14 cellular contexts compared by ENCODE assay signal in the genomic region with DNA sequence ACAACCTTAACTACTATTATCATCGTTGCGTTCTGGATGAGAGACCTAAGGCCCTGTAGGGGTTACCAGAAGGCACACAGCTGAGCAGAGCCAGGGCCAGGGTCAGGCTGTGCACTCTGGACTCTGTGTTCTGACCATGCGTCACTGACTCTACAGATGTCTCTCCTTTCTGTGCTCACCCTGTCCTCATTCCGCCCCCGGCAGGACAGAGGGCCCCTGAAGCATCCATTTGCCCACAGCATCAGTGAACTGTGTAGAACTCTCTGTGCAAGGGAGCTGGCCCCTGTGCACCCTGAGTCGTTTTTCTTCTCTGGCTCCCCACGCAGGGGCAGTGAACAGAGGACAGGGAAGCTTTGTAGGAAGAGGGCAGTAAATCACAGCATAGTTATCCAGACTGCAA. TPM values are rescaled to one million over a fixed set of nuclear protein-coding genes. Genes with fewer than 3 reads are reported as not detected.
DNase-seq lines count a peak whose midpoint lies in the region; ATAC-seq and TF ChIP-seq lines count a peak whose summit lies in the region.
"Had no signal": no experiment of that assay in that cellular context is flagged by ENCODE, and none has a peak within 500 bp of the region (broad histone marks: within the 10 kb centered on the region; RNA-seq: fewer than 3 reads in every experiment).

No MANE protein-coding gene starts in this region.

- H3K4me3 ChIP-seq in MM.1S (ENCODE audit: low read length): no peak overlapping the region

- H3K36me3 Mint-ChIP-seq in activated naive CD4-positive, alpha-beta T cell treated with anti-CD3 and anti-CD28 coated beads, Interleukin-2, amount 10 ng/mL, durations not matched to agents 7 days and 5 days: peaks cover 3% of the 10 kb centered on the region
- no peaks in the 10 kb centered on the region for H3K36me3 Mint-ChIP-seq in activated naive CD4-positive, alpha-beta T cell treated with anti-CD3 and anti-CD28 coated beads, Interleukin-2, amount 50 U/mL, for 72 hours
- no peaks in the 10 kb centered on the region for H3K36me3 Mint-ChIP-seq in T-helper 17 cell (ENCODE audit: low read depth)
- H3K36me3 Mint-ChIP-seq in glutamatergic neuron (ENCODE audit: unreplicated experiment): no peaks in the 10 kb centered on the region

- no peak overlapping the region for H3K4me2 ChIP-seq in MM.1S (ENCODE audit: low read depth, low read length)

- no peaks in the 10 kb centered on the region for H3K9me2 ChIP-seq in MM.1S (replicated peaks; ENCODE audit: insufficient read depth, low read length)

- ATAC-seq in activated naive CD4-positive, alpha-beta T cell treated with anti-CD3 and anti-CD28 coated beads, Interleukin-2, amount 50 U/mL, for 72 hours: no peak
- ATAC-seq in T-helper 17 cell: no peak
- ATAC-seq in stimulated activated naive CD8-positive, alpha-beta T cell treated with anti-CD3 and anti-CD28 coated beads, Interleukin-15, amount 100 ng/mL, for 72 hours: no peak

- H3F3A ChIP-seq in MM.1S (ENCODE audit: insufficient read depth, low read length): peaks cover 4% of the 10 kb centered on the region

- no peaks in the 10 kb centered on the region for H3K4me1 ChIP-seq in MM.1S (ENCODE audit: low read length)
- H3K4me1 ChIP-seq: psoas muscle had no signal

- H3K9me3 Mint-ChIP-seq in activated naive CD4-positive, alpha-beta T cell treated with anti-CD3 and anti-CD28 coated beads, Interleukin-2, amount 10 ng/mL, durations not matched to agents 7 days and 5 days: no peaks in the 10 kb centered on the region
- H3K9me3 Mint-ChIP-seq in activated naive CD4-positive, alpha-beta T cell treated with anti-CD3 and anti-CD28 coated beads, Interleukin-2, amount 50 U/mL, for 72 hours: no peaks in the 10 kb centered on the region
- no peaks in the 10 kb centered on the region for H3K9me3 Mint-ChIP-seq in glutamatergic neuron (ENCODE audit: unreplicated experiment)
- H3K9me3 Mint-ChIP-seq in stimulated activated naive CD8-positive, alpha-beta T cell treated with anti-CD3 and anti-CD28 coated beads, Interleukin-15, amount 100 ng/mL, for 72 hours: no peaks in the 10 kb centered on the region

- H3K27me3 Mint-ChIP-seq in activated naive CD4-positive, alpha-beta T cell treated with anti-CD3 and anti-CD28 coated beads, Interleukin-2, amount 10 ng/mL, durations not matched to agents 7 days and 5 days: no peaks in the 10 kb centered on the region
- H3K27me3 Mint-ChIP-seq in T-helper 17 cell: no peaks in the 10 kb centered on the region
- H3K27me3 Mint-ChIP-seq in glutamatergic neuron (ENCODE audit: unreplicated experiment): no peaks in the 10 kb centered on the region
- no peaks in the 10 kb centered on the region for H3K27me3 Mint-ChIP-seq in stimulated activated naive CD8-positive, alpha-beta T cell treated with anti-CD3 and anti-CD28 coated beads, Interleukin-15, amount 100 ng/mL, for 72 hours

- no peak overlapping the region for H3K27ac ChIP-seq in MM.1S (ENCODE audit: low read length)
- H3K27ac ChIP-seq: SK-N-MC had no signal

- H3K27ac Mint-ChIP-seq in activated naive CD4-positive, alpha-beta T cell treated with anti-CD3 and anti-CD28 coated beads, Interleukin-2, amount 10 ng/mL, durations not matched to agents 7 days and 5 days: no peak overlapping the region
- peak overlapping the region in 1 of 2 donors; percentile 91 for H3K27ac Mint-ChIP-seq in activated naive CD4-positive, alpha-beta T cell treated with anti-CD3 and anti-CD28 coated beads, Interleukin-2, amount 50 U/mL, for 72 hours
- H3K27ac Mint-ChIP-seq in T-helper 17 cell (peak overlapping the region; percentile 77), glutamatergic neuron (ENCODE audit: unreplicated experiment) (no peak overlapping the region)
- no peak overlapping the region for H3K27ac Mint-ChIP-seq in stimulated activated naive CD8-positive, alpha-beta T cell treated with anti-CD3 and anti-CD28 coated beads, Interleukin-15, amount 100 ng/mL, for 72 hours

- DNase-seq in activated naive CD4-positive, alpha-beta T cell treated with anti-CD3 and anti-CD28 coated beads, Interleukin-2, amount 10 ng/mL, durations not matched to agents 7 days and 5 days: no peak
- DNase-seq in activated naive CD4-positive, alpha-beta T cell treated with anti-CD3 and anti-CD28 coated beads, Interleukin-2, amount 50 U/mL, for 72 hours (ENCODE audit: low spot score in 2 of 2): no peak
- no peak for DNase-seq in T-helper 17 cell
- no peak for DNase-seq in glutamatergic neuron
- no peak for DNase-seq in stimulated activated naive CD8-positive, alpha-beta T cell treated with anti-CD3 and anti-CD28 coated beads, Interleukin-15, amount 100 ng/mL, for 72 hours
- DNase-seq in hippocampal formation (lab: John Stamatoyannopoulos, UW): no peak
- no peak for DNase-seq in MM.1S
- no peak for DNase-seq in NCI-H2171 (lab: John Stamatoyannopoulos, UW)
- DNase-seq: activated effector memory CD4-positive, alpha-beta T cell treated with anti-CD3 and anti-CD28 coated beads, Interleukin-2, amount 50 U/mL, for 16 hours; DMS79; NCI-H1048; psoas muscle had no signal

- H3K9me3 ChIP-seq in T-helper 17 cell (ENCODE audit: control insufficient read depth, low read length, poor library complexity, severe bottlenecking) (no peaks in the 10 kb centered on the region), MM.1S (replicated peaks; ENCODE audit: insufficient read depth, low read length) (no peaks in the 10 kb centered on the region)
- H3K9me3 ChIP-seq: psoas muscle, transverse colon had no signal

- no peaks in the 10 kb centered on the region for H3K79me2 ChIP-seq in MM.1S (ENCODE audit: low read length)

- H2AFZ ChIP-seq in MM.1S (ENCODE audit: low read length): no peak overlapping the region

- H3K9ac ChIP-seq in MM.1S (ENCODE audit: low read length): no peak overlapping the region

- H3K4me3 Mint-ChIP-seq in activated naive CD4-positive, alpha-beta T cell treated with anti-CD3 and anti-CD28 coated beads, Interleukin-2, amount 10 ng/mL, durations not matched to agents 7 days and 5 days: peak overlapping the region; percentile 85
- no peak overlapping the region for H3K4me3 Mint-ChIP-seq in T-helper 17 cell
- H3K4me3 Mint-ChIP-seq in glutamatergic neuron (ENCODE audit: unreplicated experiment): peak overlapping the region; percentile 90
- peak overlapping the region; percentile 90 to 92 for H3K4me3 Mint-ChIP-seq in stimulated activated naive CD8-positive, alpha-beta T cell treated with anti-CD3 and anti-CD28 coated beads, Interleukin-15, amount 100 ng/mL, for 72 hours

- TF ChIP-seq CTCF in glutamatergic neuron (IDR thresholded peaks at IDR 0.05; ENCODE audit: partially characterized antibody, unreplicated experiment): no peak
- no peak for TF ChIP-seq CTCF in MM.1S (IDR thresholded peaks at IDR 0.05; ENCODE audit: low read length)

- H3K4me1 Mint-ChIP-seq in activated naive CD4-positive, alpha-beta T cell treated with anti-CD3 and anti-CD28 coated beads, Interleukin-2, amount 10 ng/mL, durations not matched to agents 7 days and 5 days: peaks cover 21% of the 10 kb centered on the region
- peaks cover 3% of the 10 kb centered on the region for H3K4me1 Mint-ChIP-seq in T-helper 17 cell
- H3K4me1 Mint-ChIP-seq in glutamatergic neuron (ENCODE audit: low read depth, unreplicated experiment): no peaks in the 10 kb centered on the region
- peaks cover 8% of the 10 kb centered on the region for H3K4me1 Mint-ChIP-seq in stimulated activated naive CD8-positive, alpha-beta T cell treated with anti-CD3 and anti-CD28 coated beads, Interleukin-15, amount 100 ng/mL, for 72 hours

- CTCF ChIA-PET in activated naive CD4-positive, alpha-beta T cell treated with anti-CD3 and anti-CD28 coated beads, Interleukin-2, amount 10 ng/mL, durations not matched to agents 7 days and 5 days (lab: Charles Lee): interaction anchor here (0.8 kb wide), 1 partner anchor 9 kb away, joined by 3 read pairs; no protein-coding TSS in a partner anchor

- H3K36me3 ChIP-seq in MM.1S (replicated peaks; ENCODE audit: insufficient read depth, low read length): no peaks in the 10 kb centered on the region
- H3K36me3 ChIP-seq: transverse colon had no signal

- H4K20me1 ChIP-seq in MM.1S (ENCODE audit: insufficient read depth, low read length): no peaks in the 10 kb centered on the region

- no peaks in the 10 kb centered on the region for H3K27me3 ChIP-seq in MM.1S (replicated peaks; ENCODE audit: insufficient read depth, low read length)
- H3K27me3 ChIP-seq: transverse colon had no signal

RNA-seq across cellular contexts. Expression of a gene that starts 21.3 kb away (rescaled TPM):
- total RNA-seq in activated naive CD4-positive, alpha-beta T cell treated with anti-CD3 and anti-CD28 coated beads, Interleukin-2, amount 50 U/mL, for 72 hours: 10 to 100 TPM; 15.6 to 24.5 TPM
- total RNA-seq in T-helper 17 cell (10 to 100 TPM; 13.5 to 14.4 TPM), glutamatergic neuron (ENCODE audit: unreplicated experiment) (20.6 TPM)

RNA-seq across cellular contexts. Expression of a gene that starts 22.5 kb away (rescaled TPM):
- 10 to 100 TPM; 24.6 to 57.5 TPM for total RNA-seq in activated naive CD4-positive, alpha-beta T cell treated with anti-CD3 and anti-CD28 coated beads, Interleukin-2, amount 50 U/mL, for 72 hours
- total RNA-seq in T-helper 17 cell (10 to 100 TPM; 69.9 to 73.5 TPM), glutamatergic neuron (ENCODE audit: unreplicated experiment) (66.4 TPM)

RNA-seq across cellular contexts. Expression of a gene that starts 28.4 kb away (rescaled TPM):
- total RNA-seq in activated naive CD4-positive, alpha-beta T cell treated with anti-CD3 and anti-CD28 coated beads, Interleukin-2, amount 50 U/mL, for 72 hours: 10 to 100 TPM; 10.9 to 40.9 TPM
- total RNA-seq in T-helper 17 cell (10 to 100 TPM; 18.8 to 20.6 TPM), glutamatergic neuron (ENCODE audit: unreplicated experiment) (41.5 TPM)

RNA-seq across cellular contexts. Expression of a gene that starts 43.4 kb away (rescaled TPM):
- 1 to 10 TPM; 4.5 to 5.7 TPM for total RNA-seq in activated naive CD4-positive, alpha-beta T cell treated with anti-CD3 and anti-CD28 coated beads, Interleukin-2, amount 50 U/mL, for 72 hours
- total RNA-seq in T-helper 17 cell (10 to 100 TPM; 10.8 to 11.8 TPM), glutamatergic neuron (ENCODE audit: unreplicated experiment) (17.6 TPM)

RNA-seq across cellular contexts. Expression of a gene that starts 59.1 kb away (rescaled TPM):
- total RNA-seq in activated naive CD4-positive, alpha-beta T cell treated with anti-CD3 and anti-CD28 coated beads, Interleukin-2, amount 50 U/mL, for 72 hours: 10 to 100 TPM; 34.8 to 41.8 TPM
- total RNA-seq in T-helper 17 cell (10 to 100 TPM; 38.9 to 46.4 TPM), glutamatergic neuron (ENCODE audit: unreplicated experiment) (39.8 TPM)
